Comparison of ENCODE assay signal across 1 cellular context in genomic region chrX:54384661-54385060, GRCh38. TPM values are rescaled to one million over a fixed set of nuclear protein-coding genes. Genes with fewer than 3 reads are reported as not detected.
"Had no signal": no experiment of that assay in that cellular context is flagged by ENCODE, and none has a peak within 500 bp of the region (broad histone marks: within the 10 kb centered on the region; RNA-seq: fewer than 3 reads in every experiment).

No MANE protein-coding gene starts in this region.

RNA-seq across cellular contexts. Expression of gene WNK3, which starts 26.8 kb away (rescaled TPM):
- polyA plus RNA-seq: immature natural killer cell had no signal
